1 cellular context compared by ENCODE assay signal in the genomic region with DNA sequence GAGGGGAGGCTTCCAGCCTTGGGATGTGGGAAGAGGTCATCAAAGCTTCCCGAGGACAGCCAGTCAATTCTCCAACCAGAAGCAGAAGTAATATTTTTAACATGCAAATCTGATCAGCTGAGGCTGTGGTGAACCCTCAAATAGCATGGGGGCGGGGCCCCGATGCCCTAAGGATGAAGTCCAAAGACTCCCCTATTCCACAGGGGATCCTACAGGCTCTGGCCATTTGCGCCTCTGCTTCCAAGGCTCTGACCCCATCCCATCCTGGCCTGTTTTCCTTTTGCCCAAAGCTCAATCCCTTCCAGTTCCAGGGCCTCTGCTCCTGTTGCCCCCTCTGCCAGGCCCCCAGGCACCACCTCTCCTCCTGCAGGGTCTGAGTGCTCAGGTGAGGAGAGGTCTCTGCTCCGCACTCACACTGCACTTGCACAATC.
A peak's percentile ranks its signal among the peaks of the same experiment; 100 is the strongest.
TF ChIP-seq lines count a peak whose summit lies in the region.

No MANE protein-coding gene starts in this region.

TF ChIP-seq in GM12878, 131 proteins besides CTCF, POLR2A, EP300 and RAD21 (continued from another document):
- TF ChIP-seq, protein P1, sequence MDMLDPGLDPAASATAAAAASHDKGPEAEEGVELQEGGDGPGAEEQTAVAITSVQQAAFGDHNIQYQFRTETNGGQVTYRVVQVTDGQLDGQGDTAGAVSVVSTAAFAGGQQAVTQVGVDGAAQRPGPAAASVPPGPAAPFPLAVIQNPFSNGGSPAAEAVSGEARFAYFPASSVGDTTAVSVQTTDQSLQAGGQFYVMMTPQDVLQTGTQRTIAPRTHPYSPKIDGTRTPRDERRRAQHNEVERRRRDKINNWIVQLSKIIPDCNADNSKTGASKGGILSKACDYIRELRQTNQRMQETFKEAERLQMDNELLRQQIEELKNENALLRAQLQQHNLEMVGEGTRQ (IDR thresholded peaks at IDR 0.05; ENCODE audit: borderline replicate concordance, low read depth, low read length): peak; percentile 35; the same call in 1 of the 2 replicates
